Comparison of ENCODE assay signal across 11 cellular contexts in genomic region chr1:87542697-87543096, GRCh38.
"Had no signal": no experiment of that assay in that cellular context is flagged by ENCODE, and none has a peak within 500 bp of the region (broad histone marks: within the 10 kb centered on the region; RNA-seq: fewer than 3 reads in every experiment).

No MANE protein-coding gene starts in this region.

- DNase-seq: GM23248, GOT3, H7, H9, HCEC 1CT, HFFc6 had no signal

- H3K4me3 Mint-ChIP-seq: GM23338, H9, HFFc6 had no signal

- H3K4me2 ChIP-seq: GM23338 had no signal

- H3K4me1 Mint-ChIP-seq: GM23338 had no signal

- H3K27ac Mint-ChIP-seq: GM23338, H9, HFFc6 had no signal

- H3K4me3 ChIP-seq: GM23248, GM23338, HAP-1 had no signal

- H3K9ac ChIP-seq: GM23248 had no signal

- H2AFZ ChIP-seq: GM23248, GM23338 had no signal

- H3K36me3 ChIP-seq: HAP-1 had no signal

- ATAC-seq: GM23338, HCT116 had no signal

- H3K4me1 ChIP-seq: HAP-1 had no signal

- FAIRE-seq: H1, H54 had no signal

- H3K27ac ChIP-seq: GM23248 had no signal
